8 cellular contexts compared by ENCODE assay signal in the genomic region with DNA sequence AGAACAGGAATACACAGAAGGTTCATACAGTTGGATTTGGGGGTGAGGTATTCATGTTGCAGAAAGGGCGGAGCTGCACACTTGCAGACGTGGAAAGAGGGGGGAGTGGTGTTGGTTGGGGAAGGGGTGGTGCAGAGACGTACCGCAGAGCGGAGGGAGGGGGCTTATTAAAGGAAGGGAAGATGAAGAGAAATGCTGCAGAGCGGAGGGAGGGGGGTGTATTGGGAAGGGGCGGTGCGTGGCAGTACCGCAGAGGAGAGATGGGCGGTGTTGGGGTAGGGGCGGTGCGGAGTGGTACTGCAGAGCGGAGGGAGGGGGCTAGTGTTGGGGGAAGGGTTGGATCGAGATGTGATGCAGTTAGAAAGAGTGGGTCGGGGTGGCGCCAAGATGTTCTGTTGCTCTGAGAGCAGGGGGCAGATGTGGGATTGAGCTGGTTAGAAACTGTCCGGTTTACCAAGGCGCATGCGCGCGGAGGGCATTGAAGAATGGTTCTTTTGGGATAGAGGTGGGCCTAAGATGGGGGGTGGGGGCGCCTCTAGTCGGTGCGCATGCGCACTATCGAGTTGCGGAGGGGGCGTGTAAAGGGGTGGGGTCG. TPM values are rescaled to one million over a fixed set of nuclear protein-coding genes. Genes with fewer than 3 reads are reported as not detected.
DNase-seq lines count a peak whose midpoint lies in the region; ATAC-seq and TF ChIP-seq lines count a peak whose summit lies in the region.

No MANE protein-coding gene starts in this region.

- TF ChIP-seq POLR2A in prostate gland (IDR thresholded peaks at IDR 0.05) = no peak

- H3K4me1 ChIP-seq in right cardiac atrium (ENCODE audit: control insufficient read depth, insufficient read depth, low read length) (peaks cover 3% of the 10 kb centered on the region), prostate gland (replicated peaks) (no peaks in the 10 kb centered on the region)

- intact Hi-C loops in right cardiac atrium (cut with DNase I) = loop anchor here in 1 of 4 donors (10.0 kb wide), 1 partner anchor 127 kb away; a partner anchor contains a TSS
- intact Hi-C loops in prostate gland (cut with DNase I) = no loop called here

- H3K9me3 ChIP-seq in right cardiac atrium (ENCODE audit: control insufficient read depth, low read length) (no peaks in the 10 kb centered on the region), prostate gland (no peaks in the 10 kb centered on the region)

- H3K27me3 ChIP-seq in right cardiac atrium (ENCODE audit: control insufficient read depth, insufficient read depth) (no peaks in the 10 kb centered on the region), prostate gland (replicated peaks; ENCODE audit: insufficient read depth) (no peaks in the 10 kb centered on the region)

- DNase-seq in G401 (ENCODE audit: low spot score) (peak; percentile 75), SHP77 treated with DMSO at 0.1 percent for 48 hours (lab: John Stamatoyannopoulos, UW) (peak; percentile 77), amniotic epithelial cell (ENCODE audit: low read depth) (peak; percentile 49), right cardiac atrium (peak; percentile 79 to 88 (median 85)), prostate gland (ENCODE audit: low spot score) (peak; percentile 16), ureter (ENCODE audit: low spot score) (peak; percentile 52), GM19240 (ENCODE audit: insufficient read length, low spot score) (no peak)

- H3K27ac ChIP-seq in right cardiac atrium (ENCODE audit: low read length) (no peak overlapping the region), prostate gland (no peak overlapping the region)

- in situ Hi-C loops in G401 (cut with HindIII; ENCODE audit: low sequenced_read_pairs) = no loop called here

- WGBS in right cardiac atrium = under 1% methylated on average over 29 of the region's 29 CpGs
- 0% methylated on average over 28 of the region's 29 CpGs for WGBS in prostate gland

- ATAC-seq in HG03175 (IDR thresholded peaks at IDR 0.05; ENCODE audit: unreplicated experiment) (peak; percentile 45), right cardiac atrium (peak; percentile 75 to 87)

- no peak for TF ChIP-seq CTCF in prostate gland (IDR thresholded peaks at IDR 0.05)

- H3K36me3 ChIP-seq in prostate gland = no peaks in the 10 kb centered on the region

- H3K4me3 ChIP-seq in right cardiac atrium (ENCODE audit: low read length) (peak overlapping the region; percentile 47), prostate gland (peak overlapping the region; percentile 25 to 35)

RNA-seq across cellular contexts. Expression of a gene that starts 0.9 kb away (rescaled TPM):
- 18.2 and 25.2 TPM in 2 replicates for total RNA-seq in G401 (2014; rRNA removed; shearing (Covaris generic))
- total RNA-seq in right cardiac atrium (10 to 100 TPM in 1 of 4 donors, 1 to 10 TPM in 3; 6.1 to 13.6 (median 8.0) TPM), prostate gland (10 to 100 TPM in 1 of 2 donors, 1 to 10 TPM in 1; 9.7 to 24.3 TPM), ureter (11.3 TPM)
- polyA plus RNA-seq in right cardiac atrium = 4.8 TPM
